Comparison of ENCODE assay signal across 10 cellular contexts in the genomic region with DNA sequence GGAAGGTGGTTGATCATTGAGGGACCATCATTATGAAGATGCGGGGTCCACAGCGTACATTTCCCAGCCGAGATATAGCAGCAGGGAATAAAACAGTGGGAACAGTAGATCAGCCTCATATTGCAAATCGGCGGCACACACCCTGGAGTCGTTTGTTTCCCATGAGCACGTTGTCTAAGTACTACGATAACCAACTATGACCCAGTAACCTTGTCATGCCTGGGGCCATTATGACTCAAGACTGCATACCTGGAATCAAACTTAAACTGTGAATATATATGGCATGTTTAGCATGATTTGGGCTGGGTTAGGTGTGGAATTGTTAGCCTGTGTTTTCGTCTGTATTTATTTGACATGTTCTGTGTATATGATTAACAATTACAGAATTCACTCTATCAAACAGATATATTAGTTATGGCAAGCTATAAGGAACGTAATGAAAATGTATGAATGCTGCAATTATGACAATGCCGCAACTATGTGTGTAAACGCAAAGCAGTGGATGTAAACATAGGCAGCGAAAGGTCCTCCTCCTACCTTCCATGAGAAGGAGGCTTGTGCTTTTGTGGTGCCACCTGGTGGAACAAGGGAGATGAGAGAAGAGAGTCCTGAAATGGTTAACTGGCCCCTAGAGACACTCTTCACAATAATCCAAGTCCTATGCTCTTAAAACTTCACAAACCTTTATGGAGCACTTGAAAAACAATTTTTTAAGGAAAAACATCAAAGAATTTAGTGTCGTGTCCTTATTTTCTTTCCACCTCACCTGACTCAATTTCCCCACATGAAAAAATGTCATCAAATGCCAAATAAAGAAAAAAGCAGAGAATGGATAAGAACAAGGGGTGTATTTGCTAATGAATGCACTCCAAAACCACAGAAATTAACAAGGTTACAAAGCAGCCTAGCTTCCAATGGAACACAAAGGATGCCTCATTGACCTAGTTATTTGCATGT. TPM values are rescaled to one million over a fixed set of nuclear protein-coding genes. Genes with fewer than 3 reads are reported as not detected.
DNase-seq lines count a peak whose midpoint lies in the region; ATAC-seq and TF ChIP-seq lines count a peak whose summit lies in the region.
"Had no signal": no experiment of that assay in that cellular context is flagged by ENCODE, and none has a peak within 500 bp of the region (broad histone marks: within the 10 kb centered on the region; RNA-seq: fewer than 3 reads in every experiment).

No MANE protein-coding gene starts in this region.

- no peak overlapping the region for H3K4me3 Mint-ChIP-seq in activated T-helper 2 cell treated with anti-CD3 and anti-CD28 coated beads, Interferon-gamma antibody, Interleukin-2, Interleukin-4, amounts not matched to agents 10 μg/mL and 5 μg/mL and 100 μg/mL, durations not matched to agents 14 hours and 24 hours and 36 hours (ENCODE audit: low read depth)

- H3K27ac ChIP-seq in liver (ENCODE audit: low read depth in 1 of 2, low read length in 2 of 2) = no peak overlapping the region

- intact Hi-C loops in activated T-helper 2 cell treated with anti-CD3 and anti-CD28 coated beads, Interferon-gamma antibody, Interleukin-2, Interleukin-4, amounts not matched to agents 10 μg/mL and 5 μg/mL and 100 μg/mL, durations not matched to agents 14 hours and 24 hours and 36 hours (cut with micrococcal nuclease) = no loop called here

- no peaks in the 10 kb centered on the region for H3K36me3 Mint-ChIP-seq in activated T-helper 2 cell treated with anti-CD3 and anti-CD28 coated beads, Interferon-gamma antibody, Interleukin-2, Interleukin-4, amounts not matched to agents 10 μg/mL and 5 μg/mL and 100 μg/mL, durations not matched to agents 14 hours and 24 hours and 36 hours (ENCODE audit: low read depth)

- ATAC-seq in HG03039 (IDR thresholded peaks at IDR 0.05; ENCODE audit: unreplicated experiment) = peak; percentile 47
- ATAC-seq: mucosa of descending colon had no signal

- TF ChIP-seq CTCF in GM12874 (IDR thresholded peaks at IDR 0.05; ENCODE audit: insufficient read depth, low read depth, low read length) = peak; percentile 41; the same call in 1 of the 2 replicates
- peak; percentile 49 for TF ChIP-seq CTCF in liver (IDR thresholded peaks at IDR 0.05; ENCODE audit: low read depth, low read length, missing input control)

- TF ChIP-seq RAD21 in liver (IDR thresholded peaks at IDR 0.05) = peak; percentile 90 to 98

- H3K4me3 ChIP-seq in liver (ENCODE audit: low read depth in 1 of 3, low read length in 3 of 3) = no peak overlapping the region
- H3K4me3 ChIP-seq: mucosa of descending colon had no signal

- no peaks in the 10 kb centered on the region for H3K36me3 ChIP-seq in liver (ENCODE audit: control insufficient read depth in 4 of 4, insufficient read depth in 3 of 4, low read depth in 1 of 4, low read length in 3 of 4)

- H3K27ac Mint-ChIP-seq in activated T-helper 2 cell treated with anti-CD3 and anti-CD28 coated beads, Interferon-gamma antibody, Interleukin-2, Interleukin-4, amounts not matched to agents 10 μg/mL and 5 μg/mL and 100 μg/mL, durations not matched to agents 14 hours and 24 hours and 36 hours = no peak overlapping the region

- no peaks in the 10 kb centered on the region for H3K27me3 Mint-ChIP-seq in activated T-helper 2 cell treated with anti-CD3 and anti-CD28 coated beads, Interferon-gamma antibody, Interleukin-2, Interleukin-4, amounts not matched to agents 10 μg/mL and 5 μg/mL and 100 μg/mL, durations not matched to agents 14 hours and 24 hours and 36 hours (ENCODE audit: low read depth)

- in situ Hi-C loops in SK-MEL-5 (cut with HindIII; ENCODE audit: low pct_unique_long_range_greater_than_20kb, low sequenced_read_pairs) (no loop called here), G401 (cut with HindIII; ENCODE audit: low sequenced_read_pairs) (no loop called here)

- 78% methylated on average over 14 of the region's 14 CpGs for WGBS in liver

- no peaks in the 10 kb centered on the region for H3K9me3 Mint-ChIP-seq in activated T-helper 2 cell treated with anti-CD3 and anti-CD28 coated beads, Interferon-gamma antibody, Interleukin-2, Interleukin-4, amounts not matched to agents 10 μg/mL and 5 μg/mL and 100 μg/mL, durations not matched to agents 14 hours and 24 hours and 36 hours

- no peaks in the 10 kb centered on the region for H3K9me3 ChIP-seq in liver (ENCODE audit: control insufficient read depth in 4 of 4, low read length in 3 of 4)
- H3K9me3 ChIP-seq: mucosa of descending colon had no signal

- no peak overlapping the region for H3K9ac ChIP-seq in liver (ENCODE audit: low read depth in 1 of 2, low read length in 2 of 2)

- DNase-seq in SK-MEL-5 (ENCODE audit: low read depth, low spot score) = peak; percentile 86
- DNase-seq in ecto neural progenitor cell (ENCODE audit: low spot score) = no peak
- no peak for DNase-seq in G401 (ENCODE audit: low spot score)
- no peak for DNase-seq in activated T-helper 2 cell treated with anti-CD3 and anti-CD28 coated beads, Interferon-gamma antibody, Interleukin-2, Interleukin-4, amounts not matched to agents 10 μg/mL and 5 μg/mL and 100 μg/mL, durations not matched to agents 14 hours and 24 hours and 36 hours (ENCODE audit: low spot score)
- DNase-seq in mesenteric fat pad (ENCODE audit: low spot score) = no peak
- DNase-seq: activated gamma-delta T cell treated with Interleukin-2 at 50 U/mL for 16 hours, mucosa of descending colon had no signal

- H3K4me1 Mint-ChIP-seq in activated T-helper 2 cell treated with anti-CD3 and anti-CD28 coated beads, Interferon-gamma antibody, Interleukin-2, Interleukin-4, amounts not matched to agents 10 μg/mL and 5 μg/mL and 100 μg/mL, durations not matched to agents 14 hours and 24 hours and 36 hours (ENCODE audit: low read depth) = no peaks in the 10 kb centered on the region

- H3K27me3 ChIP-seq in liver (ENCODE audit: control insufficient read depth in 4 of 4, insufficient read depth in 4 of 4, low read length in 3 of 4) = no peaks in the 10 kb centered on the region

- H3K4me1 ChIP-seq in liver (ENCODE audit: control insufficient read depth in 4 of 4, insufficient read depth in 4 of 4, low read length in 3 of 4) = peaks cover 0 to 3% (median 0%) of the 10 kb centered on the region in 4 donors

TF ChIP-seq in liver, 16 proteins besides CTCF, POLR2A, EP300 and RAD21 (continues in another document):
- no peak for TF ChIP-seq RXRA (IDR thresholded peaks at IDR 0.05)
- TF ChIP-seq, protein P1, sequence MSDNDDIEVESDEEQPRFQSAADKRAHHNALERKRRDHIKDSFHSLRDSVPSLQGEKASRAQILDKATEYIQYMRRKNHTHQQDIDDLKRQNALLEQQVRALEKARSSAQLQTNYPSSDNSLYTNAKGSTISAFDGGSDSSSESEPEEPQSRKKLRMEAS (IDR thresholded peaks at IDR 0.05) = no peak
- TF ChIP-seq FOXA2 (IDR thresholded peaks at IDR 0.05) = no peak
- TF ChIP-seq GABPA (IDR thresholded peaks at IDR 0.05 in 1 of 2, conservative IDR thresholded peaks at IDR 0.05 in 1 of 2) = no peak
- no peak for TF ChIP-seq HNF4G (IDR thresholded peaks at IDR 0.05)
- TF ChIP-seq FOXA1 (IDR thresholded peaks at IDR 0.05) = no peak
- TF ChIP-seq, protein P2, sequence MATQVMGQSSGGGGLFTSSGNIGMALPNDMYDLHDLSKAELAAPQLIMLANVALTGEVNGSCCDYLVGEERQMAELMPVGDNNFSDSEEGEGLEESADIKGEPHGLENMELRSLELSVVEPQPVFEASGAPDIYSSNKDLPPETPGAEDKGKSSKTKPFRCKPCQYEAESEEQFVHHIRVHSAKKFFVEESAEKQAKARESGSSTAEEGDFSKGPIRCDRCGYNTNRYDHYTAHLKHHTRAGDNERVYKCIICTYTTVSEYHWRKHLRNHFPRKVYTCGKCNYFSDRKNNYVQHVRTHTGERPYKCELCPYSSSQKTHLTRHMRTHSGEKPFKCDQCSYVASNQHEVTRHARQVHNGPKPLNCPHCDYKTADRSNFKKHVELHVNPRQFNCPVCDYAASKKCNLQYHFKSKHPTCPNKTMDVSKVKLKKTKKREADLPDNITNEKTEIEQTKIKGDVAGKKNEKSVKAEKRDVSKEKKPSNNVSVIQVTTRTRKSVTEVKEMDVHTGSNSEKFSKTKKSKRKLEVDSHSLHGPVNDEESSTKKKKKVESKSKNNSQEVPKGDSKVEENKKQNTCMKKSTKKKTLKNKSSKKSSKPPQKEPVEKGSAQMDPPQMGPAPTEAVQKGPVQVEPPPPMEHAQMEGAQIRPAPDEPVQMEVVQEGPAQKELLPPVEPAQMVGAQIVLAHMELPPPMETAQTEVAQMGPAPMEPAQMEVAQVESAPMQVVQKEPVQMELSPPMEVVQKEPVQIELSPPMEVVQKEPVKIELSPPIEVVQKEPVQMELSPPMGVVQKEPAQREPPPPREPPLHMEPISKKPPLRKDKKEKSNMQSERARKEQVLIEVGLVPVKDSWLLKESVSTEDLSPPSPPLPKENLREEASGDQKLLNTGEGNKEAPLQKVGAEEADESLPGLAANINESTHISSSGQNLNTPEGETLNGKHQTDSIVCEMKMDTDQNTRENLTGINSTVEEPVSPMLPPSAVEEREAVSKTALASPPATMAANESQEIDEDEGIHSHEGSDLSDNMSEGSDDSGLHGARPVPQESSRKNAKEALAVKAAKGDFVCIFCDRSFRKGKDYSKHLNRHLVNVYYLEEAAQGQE (IDR thresholded peaks at IDR 0.05) = no peak
- no peak for TF ChIP-seq NR2F2 (IDR thresholded peaks at IDR 0.05)
- TF ChIP-seq EGR1 (IDR thresholded peaks at IDR 0.05; ENCODE audit: low read depth in 2 of 2) = no peak

RNA-seq across cellular contexts. Expression of a gene that starts 47.1 kb away (rescaled TPM):
- 38.1 and 39.0 TPM in 2 replicates for total RNA-seq in SK-MEL-5 (2014; rRNA removed; shearing (Covaris generic))
- 22.6 and 33.3 TPM in 2 replicates for polyA plus RNA-seq in SK-MEL-5 (2015; cell fraction: cytosol; rRNA removed)
- 9.0 and 13.5 TPM in 2 replicates for polyA plus RNA-seq in SK-MEL-5 (2015; cell fraction: nucleus; rRNA removed)
- total RNA-seq in liver (1 to 10 TPM; 4.9 to 5.8 TPM), mesenteric fat pad (7.9 TPM)
- polyA plus RNA-seq in liver = 1 to 10 TPM; 1.1 to 1.4 TPM
- 0.55 and 0.95 TPM in 2 replicates for total RNA-seq in G401 (2014; rRNA removed; shearing (Covaris generic))
- 0.27 and 0.62 TPM in 2 replicates for total RNA-seq in activated T-helper 2 cell treated with anti-CD3 and anti-CD28 coated beads, Interferon-gamma antibody, Interleukin-2, Interleukin-4, amounts not matched to agents 10 μg/mL and 5 μg/mL and 100 μg/mL, durations not matched to agents 14 hours and 24 hours and 36 hours
